In genomic region chrX:123682182-123682581, GRCh38 we compare ENCODE assay signal across 32 cellular contexts.
"Had no signal": no experiment of that assay in that cellular context is flagged by ENCODE, and none has a peak within 500 bp of the region (broad histone marks: within the 10 kb centered on the region; RNA-seq: fewer than 3 reads in every experiment).

No MANE protein-coding gene starts in this region.

- H3K4me1 Mint-ChIP-seq: activated B cell treated with CpG ODN at 0.5 μM for 24 hours had no signal

- DNase-seq: activated B cell treated with CpG ODN at 0.5 μM for 24 hours; activated CD4-positive, alpha-beta memory T cell treated with anti-CD3 and anti-CD28 coated beads for 36 hours; activated CD4-positive, alpha-beta T cell treated with anti-CD3 and anti-CD28 coated beads for 4 hours; activated CD4-positive, alpha-beta T cell treated with anti-CD3 and anti-CD28 coated beads, Interleukin-2, amount 50 U/mL, for 1 hour; activated CD4-positive, alpha-beta T cell treated with anti-CD3 and anti-CD28 coated beads, Interleukin-2, amount 50 U/mL, for 4 hours; activated CD4-positive, CD25-positive, alpha-beta regulatory T cell treated with anti-CD3 and anti-CD28 coated beads, Interleukin-2, amount 50 U/mL, for 72 hours; activated CD8-positive, alpha-beta memory T cell treated with anti-CD3 and anti-CD28 coated beads, Interleukin-2, amount 50 U/mL, for 4 hours; activated CD8-positive, alpha-beta T cell treated with anti-CD3 and anti-CD28 coated beads for 36 hours; activated effector memory CD4-positive, alpha-beta T cell treated with anti-CD3 and anti-CD28 coated beads, Interleukin-2, amount 50 U/mL, for 16 hours; activated gamma-delta T cell treated with Interleukin-2 at 50 U/mL for 16 hours; activated naive CD4-positive, alpha-beta T cell; activated naive CD4-positive, alpha-beta T cell treated with anti-CD3 and anti-CD28 coated beads for 36 hours; activated naive CD4-positive, alpha-beta T cell treated with anti-CD3 and anti-CD28 coated beads, Interleukin-2, amount 50 U/mL, for 16 hours; activated naive CD8-positive, alpha-beta T cell treated with anti-CD3 and anti-CD28 coated beads, Interleukin-2, amount 10 ng/mL, durations not matched to agents 7 days and 5 days; activated T-cell treated with anti-CD3 and anti-CD28 coated beads, Interleukin-2, amount 50 U/mL, for 48 hours; adrenal gland; amniotic stem cell; aorta; body of pancreas; brain microvascular endothelial cell; central memory CD4-positive, alpha-beta T cell; SW 1271; T-helper 1 cell; T-helper 2 cell; T-helper 9 cell had no signal

- ATAC-seq: activated CD8-positive, alpha-beta T cell treated with anti-CD3 and anti-CD28 coated beads for 36 hours; activated naive CD4-positive, alpha-beta T cell treated with anti-CD3 and anti-CD28 coated beads, Interleukin-2, amount 50 U/mL, for 72 hours; activated T-helper 17 cell treated with anti-CD3 and anti-CD28 coated beads, Interleukin-2, amount 50 U/mL, for 72 hours; body of pancreas had no signal

- H3K4me3 Mint-ChIP-seq: activated B cell treated with CpG ODN at 0.5 μM for 24 hours; activated CD4-positive, alpha-beta memory T cell treated with anti-CD3 and anti-CD28 coated beads for 36 hours; activated CD8-positive, alpha-beta T cell treated with anti-CD3 and anti-CD28 coated beads for 36 hours; activated naive CD4-positive, alpha-beta T cell treated with anti-CD3 and anti-CD28 coated beads for 36 hours; activated naive CD8-positive, alpha-beta T cell treated with anti-CD3 and anti-CD28 coated beads, Interleukin-2, amount 10 ng/mL, durations not matched to agents 7 days and 5 days; activated T-helper 1 cell treated with anti-CD3 and anti-CD28 coated beads, Interleukin-12 subunit alpha, Interleukin-12 subunit beta, Interleukin-2, Interleukin-4 antibody, amounts not matched to agents 30 ng/mL and 10 ng/mL and 1 ng/mL, durations not matched to agents 14 hours and 24 hours and 36 hours; activated T-helper 17 cell treated with anti-CD3 and anti-CD28 coated beads, Interleukin-2, amount 50 U/mL, for 72 hours; T-helper 1 cell treated with Interleukin-12 subunit alpha and Interleukin-12 subunit beta and Interleukin-4 antibody, amounts not matched to agents 30 μg/mL and 1 μg/mL, for 36 hours; T-helper 2 cell treated with Interferon-gamma antibody and Interleukin-4, amounts not matched to agents 5 μg/mL and 100 μg/mL, for 36 hours had no signal

- H3K27ac Mint-ChIP-seq: activated B cell treated with CpG ODN at 0.5 μM for 24 hours; activated CD4-positive, alpha-beta memory T cell treated with anti-CD3 and anti-CD28 coated beads for 36 hours; activated CD8-positive, alpha-beta T cell treated with anti-CD3 and anti-CD28 coated beads for 36 hours; activated naive CD4-positive, alpha-beta T cell treated with anti-CD3 and anti-CD28 coated beads for 36 hours; activated naive CD8-positive, alpha-beta T cell treated with anti-CD3 and anti-CD28 coated beads, Interleukin-2, amount 10 ng/mL, durations not matched to agents 7 days and 5 days; activated T-helper 1 cell treated with anti-CD3 and anti-CD28 coated beads, Interleukin-12 subunit alpha, Interleukin-12 subunit beta, Interleukin-2, Interleukin-4 antibody, amounts not matched to agents 30 ng/mL and 10 ng/mL and 1 ng/mL, durations not matched to agents 14 hours and 24 hours and 36 hours; activated T-helper 17 cell treated with anti-CD3 and anti-CD28 coated beads, Interleukin-2, amount 50 U/mL, for 72 hours; T-helper 1 cell treated with Interleukin-12 subunit alpha and Interleukin-12 subunit beta and Interleukin-4 antibody, amounts not matched to agents 30 μg/mL and 1 μg/mL, for 36 hours; T-helper 2 cell treated with Interferon-gamma antibody and Interleukin-4, amounts not matched to agents 5 μg/mL and 100 μg/mL, for 36 hours had no signal

- H3K27me3 Mint-ChIP-seq: activated B cell treated with CpG ODN at 0.5 μM for 24 hours; activated CD4-positive, alpha-beta memory T cell treated with anti-CD3 and anti-CD28 coated beads for 36 hours; activated CD8-positive, alpha-beta T cell treated with anti-CD3 and anti-CD28 coated beads for 36 hours; activated naive CD8-positive, alpha-beta T cell treated with anti-CD3 and anti-CD28 coated beads, Interleukin-2, amount 10 ng/mL, durations not matched to agents 7 days and 5 days; activated T-helper 17 cell treated with anti-CD3 and anti-CD28 coated beads, Interleukin-2, amount 50 U/mL, for 72 hours had no signal

- H3K9me3 ChIP-seq: adrenal gland, body of pancreas, breast epithelium had no signal

- H3K4me3 ChIP-seq: adrenal gland, body of pancreas, breast epithelium had no signal

- H3K27me3 ChIP-seq: adrenal gland, body of pancreas, brain microvascular endothelial cell had no signal

- H3K27ac ChIP-seq: adrenal gland, body of pancreas, brain microvascular endothelial cell, breast epithelium, VCaP had no signal

- H3K36me3 ChIP-seq: adrenal gland, brain microvascular endothelial cell, breast epithelium had no signal

- H3K4me1 ChIP-seq: adrenal gland, body of pancreas, breast epithelium had no signal

- H3K9me3 Mint-ChIP-seq: activated B cell treated with CpG ODN at 0.5 μM for 24 hours; activated CD4-positive, alpha-beta memory T cell treated with anti-CD3 and anti-CD28 coated beads for 36 hours; activated CD8-positive, alpha-beta T cell treated with anti-CD3 and anti-CD28 coated beads for 36 hours; activated naive CD4-positive, alpha-beta T cell treated with anti-CD3 and anti-CD28 coated beads for 36 hours; activated naive CD8-positive, alpha-beta T cell treated with anti-CD3 and anti-CD28 coated beads, Interleukin-2, amount 10 ng/mL, durations not matched to agents 7 days and 5 days; activated T-helper 1 cell treated with anti-CD3 and anti-CD28 coated beads, Interleukin-12 subunit alpha, Interleukin-12 subunit beta, Interleukin-2, Interleukin-4 antibody, amounts not matched to agents 30 ng/mL and 10 ng/mL and 1 ng/mL, durations not matched to agents 14 hours and 24 hours and 36 hours; activated T-helper 17 cell treated with anti-CD3 and anti-CD28 coated beads, Interleukin-2, amount 50 U/mL, for 72 hours; T-helper 1 cell treated with Interleukin-12 subunit alpha and Interleukin-12 subunit beta and Interleukin-4 antibody, amounts not matched to agents 30 μg/mL and 1 μg/mL, for 36 hours; T-helper 2 cell treated with Interferon-gamma antibody and Interleukin-4, amounts not matched to agents 5 μg/mL and 100 μg/mL, for 36 hours had no signal
